8 cellular contexts compared by ENCODE assay signal in genomic region chr4:169620846-169621228, GRCh38. TPM values are rescaled to one million over a fixed set of nuclear protein-coding genes. Genes with fewer than 3 reads are reported as not detected.
DNase-seq lines count a peak whose midpoint lies in the region; ATAC-seq and TF ChIP-seq lines count a peak whose summit lies in the region.

No MANE protein-coding gene starts in this region.

- peak overlapping the region; percentile 71 for H3K27ac ChIP-seq in OCI-LY3 (ENCODE audit: low read length)
- H3K27ac ChIP-seq in brain microvascular endothelial cell: peak overlapping the region; percentile 95
- peak overlapping the region; percentile 88 for H3K27ac ChIP-seq in layer of hippocampus (ENCODE audit: low read depth, low read length)
- peak overlapping the region; percentile 91 for H3K27ac ChIP-seq in subcutaneous abdominal adipose tissue (ENCODE audit: low read depth, low read length)

- H3K4me3 ChIP-seq in GM08714 (ENCODE audit: low read length): peak overlapping the region; percentile 98
- peak overlapping the region; percentile 83 for H3K4me3 ChIP-seq in OCI-LY3 (ENCODE audit: low read length)
- peak overlapping the region; percentile 88 for H3K4me3 ChIP-seq in brain microvascular endothelial cell (ENCODE audit: low read depth, low read length)
- H3K4me3 ChIP-seq in subcutaneous abdominal adipose tissue (ENCODE audit: low read depth in 1 of 5, low read length in 5 of 5): peak overlapping the region; percentile 78 to 93 (median 84)

- peak overlapping the region; percentile 91 for H3K9ac ChIP-seq in OCI-LY3 (ENCODE audit: low read length)
- H3K9ac ChIP-seq in subcutaneous abdominal adipose tissue (ENCODE audit: low read length in 5 of 5): peak overlapping the region; percentile 87 to 96 (median 90)

- H3K4me1 ChIP-seq in OCI-LY3 (ENCODE audit: low read length) (peaks cover 16% of the 10 kb centered on the region), subcutaneous abdominal adipose tissue (ENCODE audit: control insufficient read depth in 5 of 5, insufficient read depth in 5 of 5, low read length in 5 of 5) (peaks cover 8 to 30% (median 29%) of the 10 kb centered on the region in 5 donors)

- H3K9me3 ChIP-seq in OCI-LY3 (ENCODE audit: insufficient read depth, low read length): no peaks in the 10 kb centered on the region
- H3K9me3 ChIP-seq in subcutaneous abdominal adipose tissue (ENCODE audit: control insufficient read depth in 5 of 5, low read length in 5 of 5): no peaks in the 10 kb centered on the region

- in situ Hi-C loops in brain microvascular endothelial cell (cut with HindIII; ENCODE audit: low pct_ligation_motif_present, low sequenced_read_pairs): no loop called here

- no peaks in the 10 kb centered on the region for H3K36me3 ChIP-seq in OCI-LY3 (replicated peaks; ENCODE audit: low read depth, low read length)
- H3K36me3 ChIP-seq in brain microvascular endothelial cell (replicated peaks): no peaks in the 10 kb centered on the region
- peaks cover 0 to 2% (median 0%) of the 10 kb centered on the region in 5 donors for H3K36me3 ChIP-seq in subcutaneous abdominal adipose tissue (ENCODE audit: control insufficient read depth in 5 of 5, insufficient read depth in 5 of 5, low read length in 5 of 5)

- H4K20me1 ChIP-seq in OCI-LY3 (ENCODE audit: insufficient read depth, low read length): peaks cover 12% of the 10 kb centered on the region; the same call in 1 of the 2 replicates

- peak overlapping the region; percentile 94 for H3K4me2 ChIP-seq in OCI-LY3 (ENCODE audit: low read length)

- peak overlapping the region; percentile 73 for H2AFZ ChIP-seq in OCI-LY3 (ENCODE audit: low read depth, low read length)

- H3K27me3 ChIP-seq in OCI-LY3 (ENCODE audit: low read depth, low read length): no peaks in the 10 kb centered on the region
- H3K27me3 ChIP-seq in brain microvascular endothelial cell (replicated peaks): no peaks in the 10 kb centered on the region
- no peaks in the 10 kb centered on the region for H3K27me3 ChIP-seq in layer of hippocampus (ENCODE audit: control insufficient read depth, insufficient read depth, low read length)
- peaks cover 0 to 5% (median 0%) of the 10 kb centered on the region in 5 donors for H3K27me3 ChIP-seq in subcutaneous abdominal adipose tissue (ENCODE audit: control insufficient read depth in 5 of 5, insufficient read depth in 4 of 5, low read length in 5 of 5)

- DNase-seq in brain microvascular endothelial cell: peak; percentile 24
- DNase-seq in NOMO-1 treated with dmso at 0.1 percent for 144 hours (lab: John Stamatoyannopoulos, UW; ENCODE audit: unreplicated experiment): no peak
- no peak for DNase-seq in ureter (ENCODE audit: low spot score)

- H3K79me2 ChIP-seq in OCI-LY3 (ENCODE audit: low read length): peaks cover 55% of the 10 kb centered on the region

- TF ChIP-seq CTCF in OCI-LY3 (IDR thresholded peaks at IDR 0.05; ENCODE audit: low read depth, low read length) (no peak), brain microvascular endothelial cell (IDR thresholded peaks at IDR 0.05; ENCODE audit: low read depth, low read length, missing control alignments) (no peak)

- no peak for ATAC-seq in activated CD4-positive, CD25-positive, alpha-beta regulatory T cell treated with anti-CD3 and anti-CD28 coated beads, Interleukin-2, amount 50 U/mL, for 24 hours

RNA-seq across cellular contexts. Expression of gene CLCN3, which starts 0.5 kb away (rescaled TPM):
- total RNA-seq in ureter: 79.2 TPM

RNA-seq across cellular contexts. Expression of gene NEK1, which starts 8.5 kb away (rescaled TPM):
- total RNA-seq in ureter: 19.3 TPM
